In genomic region chr5:163841-164240, GRCh38 we compare ENCODE assay signal across 26 cellular contexts. TPM values are rescaled to one million over a fixed set of nuclear protein-coding genes. Genes with fewer than 3 reads are reported as not detected.
"Had no signal": no experiment of that assay in that cellular context is flagged by ENCODE, and none has a peak within 500 bp of the region (broad histone marks: within the 10 kb centered on the region; RNA-seq: fewer than 3 reads in every experiment).

No MANE protein-coding gene starts in this region.

- H3K9me3 ChIP-seq: body of pancreas, colonic mucosa, esophagus squamous epithelium, gastrocnemius medialis, ovary, SJCRH30, transverse colon had no signal

- H3K27me3 ChIP-seq: body of pancreas, colonic mucosa, ovary, SJCRH30, transverse colon had no signal

- H3K27ac ChIP-seq: body of pancreas, colonic mucosa, esophagus squamous epithelium, gastrocnemius medialis, ovary, SJCRH30, skin epidermis, transverse colon had no signal

- H3K9me3 Mint-ChIP-seq: activated B cell treated with CpG ODN at 0.5 μM for 24 hours; activated naive CD8-positive, alpha-beta T cell treated with anti-CD3 and anti-CD28 coated beads, Interleukin-2, amount 50 U/mL, for 24 hours; naive thymus-derived CD4-positive, alpha-beta T cell had no signal

- H3K36me3 ChIP-seq: colonic mucosa, esophagus squamous epithelium, gastrocnemius medialis, ovary, SJCRH30, transverse colon had no signal

- H3K4me3 ChIP-seq: body of pancreas, colonic mucosa, esophagus squamous epithelium, gastrocnemius medialis, ovary, SJCRH30, skin epidermis, transverse colon had no signal

- H3K27ac Mint-ChIP-seq: activated B cell treated with CpG ODN at 0.5 μM for 24 hours; activated CD4-positive, alpha-beta T cell treated with anti-CD3 and anti-CD28 coated beads for 36 hours; activated naive CD8-positive, alpha-beta T cell treated with anti-CD3 and anti-CD28 coated beads, Interleukin-2, amount 50 U/mL, for 24 hours; naive thymus-derived CD4-positive, alpha-beta T cell; stimulated activated naive B cell treated with anti-CD40 and anti-IgM and Interleukin-4, amounts not matched to agents 10 μg/mL and 1 μg/mL and 100 μg/mL, for 72 hours had no signal

- H3K4me1 ChIP-seq: body of pancreas, colonic mucosa, gastrocnemius medialis, transverse colon had no signal

- H3K4me1 Mint-ChIP-seq: activated B cell treated with CpG ODN at 0.5 μM for 24 hours; activated CD4-positive, alpha-beta T cell treated with anti-CD3 and anti-CD28 coated beads for 36 hours; naive thymus-derived CD4-positive, alpha-beta T cell; stimulated activated naive B cell treated with anti-CD40 and anti-IgM and Interleukin-4, amounts not matched to agents 10 μg/mL and 1 μg/mL and 100 μg/mL, for 72 hours had no signal

- DNase-seq: activated B cell treated with CpG ODN at 0.5 μM for 24 hours; activated CD4-positive, alpha-beta T cell treated with anti-CD3 and anti-CD28 coated beads for 36 hours; activated CD4-positive, alpha-beta T cell treated with anti-CD3 and anti-CD28 coated beads, Interleukin-2, amount 50 U/mL, for 4 hours; activated CD8-positive, alpha-beta memory T cell treated with anti-CD3 and anti-CD28 coated beads for 24 hours; activated CD8-positive, alpha-beta memory T cell treated with anti-CD3 and anti-CD28 coated beads, Interleukin-2, amount 50 U/mL, for 4 hours; activated naive CD4-positive, alpha-beta T cell treated with anti-CD3 and anti-CD28 coated beads, Interleukin-2, amount 50 U/mL, for 16 hours; activated naive CD8-positive, alpha-beta T cell treated with anti-CD3 and anti-CD28 coated beads, Interleukin-2, amount 50 U/mL, for 24 hours; activated T-cell treated with anti-CD3 and anti-CD28 coated beads, Interleukin-2, amount 50 U/mL, for 48 hours; body of pancreas; central memory CD4-positive, alpha-beta T cell; colonic mucosa; esophagus squamous epithelium; gastrocnemius medialis; hypothalamus; mesenchymal stem cell; naive thymus-derived CD4-positive, alpha-beta T cell; right cardiac atrium; SJCRH30; stimulated activated CD4-positive, alpha-beta T cell treated with anti-CD3 and anti-CD28 coated beads, Interleukin-2, amount 100 ng/mL, for 24 hours; stimulated activated naive B cell treated with anti-CD40 and anti-IgM and Interleukin-4, amounts not matched to agents 10 μg/mL and 1 μg/mL and 100 μg/mL, for 72 hours; T-helper 1 cell; transverse colon had no signal

- H3K36me3 Mint-ChIP-seq: naive thymus-derived CD4-positive, alpha-beta T cell; stimulated activated naive B cell treated with anti-CD40 and anti-IgM and Interleukin-4, amounts not matched to agents 10 μg/mL and 1 μg/mL and 100 μg/mL, for 72 hours had no signal

- H3K27me3 Mint-ChIP-seq: activated naive CD8-positive, alpha-beta T cell treated with anti-CD3 and anti-CD28 coated beads, Interleukin-2, amount 50 U/mL, for 24 hours had no signal

- ATAC-seq: activated CD4-positive, alpha-beta T cell treated with anti-CD3 and anti-CD28 coated beads for 36 hours; activated naive CD8-positive, alpha-beta T cell treated with anti-CD3 and anti-CD28 coated beads, Interleukin-2, amount 50 U/mL, for 24 hours; body of pancreas; gastrocnemius medialis; naive thymus-derived CD4-positive, alpha-beta T cell; stimulated activated naive B cell treated with anti-CD40 and anti-IgM and Interleukin-4, amounts not matched to agents 10 μg/mL and 1 μg/mL and 100 μg/mL, for 72 hours had no signal

- H3K4me3 Mint-ChIP-seq: activated B cell treated with CpG ODN at 0.5 μM for 24 hours; activated CD4-positive, alpha-beta T cell treated with anti-CD3 and anti-CD28 coated beads for 36 hours; activated naive CD8-positive, alpha-beta T cell treated with anti-CD3 and anti-CD28 coated beads, Interleukin-2, amount 50 U/mL, for 24 hours; naive thymus-derived CD4-positive, alpha-beta T cell; stimulated activated naive B cell treated with anti-CD40 and anti-IgM and Interleukin-4, amounts not matched to agents 10 μg/mL and 1 μg/mL and 100 μg/mL, for 72 hours had no signal

RNA-seq across cellular contexts. Expression of gene LRRC14B, which starts 27.5 kb away (rescaled TPM):
- total RNA-seq: activated B cell treated with CpG ODN at 0.5 μM for 24 hours; body of pancreas; colonic mucosa; esophagus squamous epithelium; lower leg skin; naive thymus-derived CD4-positive, alpha-beta T cell; pulmonary artery endothelial cell; SJCRH30; transverse colon had no signal
